ENCODE assay signal across 16 cellular contexts in genomic region chr17:5631958-5632357, GRCh38. TPM values are rescaled to one million over a fixed set of nuclear protein-coding genes. Genes with fewer than 3 reads are reported as not detected.
DNase-seq lines count a peak whose midpoint lies in the region; ATAC-seq and TF ChIP-seq lines count a peak whose summit lies in the region.
"Had no signal": no experiment of that assay in that cellular context is flagged by ENCODE, and none has a peak within 500 bp of the region (broad histone marks: within the 10 kb centered on the region; RNA-seq: fewer than 3 reads in every experiment).

No MANE protein-coding gene starts in this region.

- H3K4me1 ChIP-seq in endodermal cell (ENCODE audit: control insufficient read depth, insufficient read depth, low read length) = no peaks in the 10 kb centered on the region
- H3K4me1 ChIP-seq: A549 had no signal

- 55 to 62% methylated on average over 2 of the region's 2 CpGs for WGBS in endodermal cell (ENCODE audit: insufficient coverage in 1 of 2, insufficient read length in 1 of 2), 2 experiments

- H3K27ac Mint-ChIP-seq in endodermal cell = no peak overlapping the region
- H3K27ac Mint-ChIP-seq in immature natural killer cell = no peak overlapping the region
- H3K27ac Mint-ChIP-seq: CD14-positive monocyte, H9 had no signal

- H3K9ac ChIP-seq in endodermal cell (ENCODE audit: extremely low read depth, low read length, poor library complexity, severe bottlenecking) = no peak overlapping the region

- no peak for TF ChIP-seq CTCF in endodermal cell (conservative IDR thresholded peaks at IDR 0.05)

- DNase-seq in ELF-1 (ENCODE audit: low read depth, low spot score) (peak; percentile 5), endodermal cell (peak; percentile 65), lung microvascular endothelial cell (ENCODE audit: low read depth in 2 of 2) (peak; percentile 3 to 33), immature natural killer cell (no peak), D341Med (ENCODE audit: low spot score) (no peak)
- DNase-seq: COR-L47, H9, KBM-7, NCI-H1436 treated with DMSO at 0.1 percent for 48 hours, NCI-H2081 had no signal

- H3K4me3 Mint-ChIP-seq in endodermal cell (no peak overlapping the region), immature natural killer cell (no peak overlapping the region)
- H3K4me3 Mint-ChIP-seq: CD14-positive monocyte, H9 had no signal

- no peaks in the 10 kb centered on the region for H3K36me3 ChIP-seq in endodermal cell (ENCODE audit: control insufficient read depth, insufficient read depth, low read length)

- H3K4me3 ChIP-seq in endodermal cell (ENCODE audit: low read length) = no peak overlapping the region
- H3K4me3 ChIP-seq: A549 had no signal

- no peaks in the 10 kb centered on the region for H3K4me1 Mint-ChIP-seq in endodermal cell
- no peaks in the 10 kb centered on the region for H3K4me1 Mint-ChIP-seq in immature natural killer cell
- H3K4me1 Mint-ChIP-seq: CD14-positive monocyte, H9 had no signal

- H3K27me3 Mint-ChIP-seq in endodermal cell (ENCODE audit: insufficient read depth) (peaks cover 8% of the 10 kb centered on the region), immature natural killer cell (ENCODE audit: low read depth in 3 of 3) (peaks cover 0 to 2% (median 0%) of the 10 kb centered on the region in 3 donors)

- H3K9me3 Mint-ChIP-seq in endodermal cell = no peaks in the 10 kb centered on the region
- H3K9me3 Mint-ChIP-seq in immature natural killer cell = no peaks in the 10 kb centered on the region
- H3K9me3 Mint-ChIP-seq: H9 had no signal

- ATAC-seq in GM21619 (IDR thresholded peaks at IDR 0.05; ENCODE audit: unreplicated experiment) = no peak
- no peak for ATAC-seq in GM18519 (IDR thresholded peaks at IDR 0.05; ENCODE audit: low FRiP score, unreplicated experiment)
- ATAC-seq: A549 had no signal

- H3K27ac ChIP-seq in endodermal cell (ENCODE audit: low read depth, low read length) = no peak overlapping the region
- H3K27ac ChIP-seq: A549 had no signal

- H3K27me3 ChIP-seq in endodermal cell (ENCODE audit: control insufficient read depth, insufficient read depth, low read length, poor library complexity, severe bottlenecking) = peaks cover 15% of the 10 kb centered on the region

- no peaks in the 10 kb centered on the region for H3K36me3 Mint-ChIP-seq in endodermal cell (ENCODE audit: low read depth)
- H3K36me3 Mint-ChIP-seq in immature natural killer cell = no peaks in the 10 kb centered on the region
- H3K36me3 Mint-ChIP-seq: CD14-positive monocyte had no signal

- H3K9me3 ChIP-seq in endodermal cell (ENCODE audit: control insufficient read depth, low read length) = no peaks in the 10 kb centered on the region

TF ChIP-seq in PFSK-1, 5 proteins besides CTCF, POLR2A, EP300 and RAD21:
- no peak for TF ChIP-seq POLR2AphosphoS5 (IDR thresholded peaks at IDR 0.05; ENCODE audit: low read depth, low read length)
- TF ChIP-seq, protein P1, sequence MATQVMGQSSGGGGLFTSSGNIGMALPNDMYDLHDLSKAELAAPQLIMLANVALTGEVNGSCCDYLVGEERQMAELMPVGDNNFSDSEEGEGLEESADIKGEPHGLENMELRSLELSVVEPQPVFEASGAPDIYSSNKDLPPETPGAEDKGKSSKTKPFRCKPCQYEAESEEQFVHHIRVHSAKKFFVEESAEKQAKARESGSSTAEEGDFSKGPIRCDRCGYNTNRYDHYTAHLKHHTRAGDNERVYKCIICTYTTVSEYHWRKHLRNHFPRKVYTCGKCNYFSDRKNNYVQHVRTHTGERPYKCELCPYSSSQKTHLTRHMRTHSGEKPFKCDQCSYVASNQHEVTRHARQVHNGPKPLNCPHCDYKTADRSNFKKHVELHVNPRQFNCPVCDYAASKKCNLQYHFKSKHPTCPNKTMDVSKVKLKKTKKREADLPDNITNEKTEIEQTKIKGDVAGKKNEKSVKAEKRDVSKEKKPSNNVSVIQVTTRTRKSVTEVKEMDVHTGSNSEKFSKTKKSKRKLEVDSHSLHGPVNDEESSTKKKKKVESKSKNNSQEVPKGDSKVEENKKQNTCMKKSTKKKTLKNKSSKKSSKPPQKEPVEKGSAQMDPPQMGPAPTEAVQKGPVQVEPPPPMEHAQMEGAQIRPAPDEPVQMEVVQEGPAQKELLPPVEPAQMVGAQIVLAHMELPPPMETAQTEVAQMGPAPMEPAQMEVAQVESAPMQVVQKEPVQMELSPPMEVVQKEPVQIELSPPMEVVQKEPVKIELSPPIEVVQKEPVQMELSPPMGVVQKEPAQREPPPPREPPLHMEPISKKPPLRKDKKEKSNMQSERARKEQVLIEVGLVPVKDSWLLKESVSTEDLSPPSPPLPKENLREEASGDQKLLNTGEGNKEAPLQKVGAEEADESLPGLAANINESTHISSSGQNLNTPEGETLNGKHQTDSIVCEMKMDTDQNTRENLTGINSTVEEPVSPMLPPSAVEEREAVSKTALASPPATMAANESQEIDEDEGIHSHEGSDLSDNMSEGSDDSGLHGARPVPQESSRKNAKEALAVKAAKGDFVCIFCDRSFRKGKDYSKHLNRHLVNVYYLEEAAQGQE (IDR thresholded peaks at IDR 0.05; ENCODE audit: insufficient read depth in 1 of 2, low read depth in 2 of 2, low read length in 2 of 2) = peak; percentile 76 to 89

RNA-seq across cellular contexts. Expression of gene NLRP1, which starts 47.6 kb away (rescaled TPM):
- polyA plus RNA-seq in PFSK-1 (2012; ENCODE audit: insufficient read length, low read depth) = 7.7 TPM
- total RNA-seq in endodermal cell (1 to 10 TPM; 3.6 to 5.4 TPM), lung microvascular endothelial cell (2.2 and 9.6 TPM in 2 replicates)
- 141 TPM for polyA plus RNA-seq in endodermal cell (2013, experiment 1 of 2)
- polyA plus RNA-seq in endodermal cell (2013, experiment 2 of 2) = 156 TPM
- 10 to 100 TPM in 2 of 3 donors, 1 to 10 TPM in 1; 7.9 to 31.7 (median 10.5) TPM for polyA plus RNA-seq in immature natural killer cell
- total RNA-seq: HT-29 had no signal

Comparison
In these comparisons a context has a peak if more than half of its experiments do, and no peak if none do; other contexts are left out.
1. DNase-seq: peak in ELF-1 (single experiment), endodermal cell (single experiment) and lung microvascular endothelial cell (2 of 2); none in immature natural killer cell (0 of 3) and D341Med (single experiment).